ENCODE assay signal across 27 cellular contexts in the genomic region with DNA sequence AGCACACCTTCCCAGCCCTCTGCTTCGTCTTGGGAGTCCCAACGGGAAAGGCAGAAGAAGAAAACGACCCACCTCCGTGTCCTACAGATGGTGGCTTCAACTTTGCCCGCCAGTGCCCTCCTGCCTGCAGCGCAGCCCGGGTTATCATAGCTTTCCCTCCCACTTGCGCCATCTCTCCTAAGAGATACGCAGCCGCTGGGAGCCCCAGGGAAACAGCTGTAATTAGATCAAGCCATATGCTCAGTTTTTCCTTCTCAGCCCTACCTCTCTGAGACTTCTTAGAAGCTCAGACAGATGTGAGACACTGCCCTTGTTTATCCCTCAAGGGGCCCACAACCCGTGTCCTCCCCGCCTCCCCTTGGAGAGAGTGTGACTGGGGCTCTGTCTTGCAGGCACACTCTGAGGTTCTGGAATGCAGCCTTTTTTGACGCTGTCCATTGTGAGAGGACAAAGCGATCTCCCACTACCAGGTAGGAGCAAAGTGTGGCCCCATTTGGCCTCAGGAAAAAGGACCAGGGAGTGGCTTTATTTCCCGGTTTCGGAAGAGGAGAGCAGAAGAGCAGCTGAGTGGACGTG. TPM values are rescaled to one million over a fixed set of nuclear protein-coding genes. Genes with fewer than 3 reads are reported as not detected.
DNase-seq lines count a peak whose midpoint lies in the region; ATAC-seq and TF ChIP-seq lines count a peak whose summit lies in the region.
"Had no signal": no experiment of that assay in that cellular context is flagged by ENCODE, and none has a peak within 500 bp of the region (broad histone marks: within the 10 kb centered on the region; RNA-seq: fewer than 3 reads in every experiment).

No MANE protein-coding gene starts in this region.

- intact Hi-C loops in left colon (cut with DNase I, micrococcal nuclease), result no loop called here

- H3K79me2 ChIP-seq in osteoblast (ENCODE audit: insufficient read depth, low read length), result no peaks in the 10 kb centered on the region

- H4K20me1 ChIP-seq in osteoblast (ENCODE audit: insufficient read depth, low read length), result no peaks in the 10 kb centered on the region

- TF ChIP-seq CTCF in fibroblast of villous mesenchyme (IDR thresholded peaks at IDR 0.05; ENCODE audit: insufficient read depth, low read depth, low read length), result no peak
- TF ChIP-seq CTCF in osteoblast (IDR thresholded peaks at IDR 0.05; ENCODE audit: extremely low read depth, low read depth, low read length), result no peak

- H3K36me3 ChIP-seq in osteoblast (ENCODE audit: insufficient read depth, low read length), result peaks cover 16% of the 10 kb centered on the region

- no peaks in the 10 kb centered on the region for H3K4me1 ChIP-seq in osteoblast (ENCODE audit: insufficient read depth, low read length)
- H3K4me1 ChIP-seq: vagina had no signal

- no peaks in the 10 kb centered on the region for H3K9me3 ChIP-seq in osteoblast (ENCODE audit: low read depth, low read length)
- H3K9me3 ChIP-seq: suprapubic skin, vagina had no signal

- no peak overlapping the region for H3K4me2 ChIP-seq in osteoblast (ENCODE audit: insufficient read depth, low read length)

- no peak overlapping the region for H3K4me3 ChIP-seq in fibroblast of villous mesenchyme (ENCODE audit: low read depth, low read length)
- no peak overlapping the region for H3K4me3 ChIP-seq in osteoblast (ENCODE audit: insufficient read depth, low read length)
- H3K4me3 ChIP-seq: coronary artery, suprapubic skin, vagina had no signal

- no peak overlapping the region for H2AFZ ChIP-seq in osteoblast (ENCODE audit: low read length)

- H3K27ac ChIP-seq in osteoblast (ENCODE audit: low read depth, low read length), result no peak overlapping the region
- H3K27ac ChIP-seq: coronary artery, RWPE1, suprapubic skin, vagina, VCaP had no signal

- ATAC-seq in left colon, result no peak
- ATAC-seq: activated T-helper 17 cell treated with anti-CD3 and anti-CD28 coated beads, Interleukin-2, amount 50 U/mL, for 72 hours; left cardiac atrium; stimulated activated memory B cell treated with anti-CD40 and anti-IgM and Interleukin-4, amounts not matched to agents 10 μg/mL and 1 μg/mL and 100 μg/mL, for 72 hours had no signal

- no peaks in the 10 kb centered on the region for H3K27me3 ChIP-seq in osteoblast (ENCODE audit: insufficient read depth, low read length)
- H3K27me3 ChIP-seq: suprapubic skin, vagina had no signal

- DNase-seq in D341Med (ENCODE audit: low spot score) (peak; percentile 67), NCI-H2171 (lab: John Stamatoyannopoulos, UW) (peak; percentile 79), fibroblast of villous mesenchyme (ENCODE audit: low read depth) (peak; percentile 31), osteoblast (ENCODE audit: insufficient read length, low spot score, missing footprints) (peak; percentile 72), epidermal melanocyte (ENCODE audit: insufficient read length, low spot score) (no peak), NCI-H2029 (lab: John Stamatoyannopoulos, UW) (no peak), left colon (no peak)
- DNase-seq in NK-92 treated with Interleukin-12 subunit alpha and Interleukin-12 subunit beta, amount 100 ng/mL, for 24 hours (lab: John Stamatoyannopoulos, UW), result no peak
- DNase-seq: activated CD4-positive, alpha-beta T cell treated with anti-CD3 and anti-CD28 coated beads, Interleukin-2, amount 50 U/mL, for 4 hours; activated CD8-positive, alpha-beta memory T cell treated with anti-CD3 and anti-CD28 coated beads, Interleukin-2, amount 50 U/mL, for 4 hours; KBM-7; left cardiac atrium; mesendoderm; MM.1S; NCI-H1436; stimulated activated CD4-positive, alpha-beta T cell treated with anti-CD3 and anti-CD28 coated beads, Interleukin-4, amount 100 ng/mL, for 1 hour had no signal

RNA-seq across cellular contexts. Expression of gene CIBAR2, which starts 31.3 kb away (rescaled TPM):
- total RNA-seq in fibroblast of villous mesenchyme (not detected in 2 replicates), osteoblast (under 0.01 TPM in 1 of 2 replicates, not detected in the other), left colon (not detected)
- total RNA-seq: bronchial epithelial cell; fibroblast of lung; left cardiac atrium; omental fat pad; suprapubic skin; T-helper 2 cell treated with Interferon-gamma antibody and Interleukin-4, amounts not matched to agents 100 ng/mL and 5 ng/mL, for 36 hours; vagina had no signal

RNA-seq across cellular contexts. Expression of gene KIAA0513, which starts 53.4 kb away (rescaled TPM):
- 17.7 and 26.3 TPM in 2 replicates for total RNA-seq in fibroblast of villous mesenchyme
- 34.5 and 35.1 TPM in 2 replicates for total RNA-seq in osteoblast
- total RNA-seq in left colon, result 10 to 100 TPM; 28.9 to 40.3 TPM

Comparison
In these comparisons a context has a peak if more than half of its experiments do, and no peak if none do; other contexts are left out.
1. DNase-seq: peak in D341Med (single experiment), NCI-H2171 (single experiment), fibroblast of villous mesenchyme (single experiment) and osteoblast (single experiment); none in epidermal melanocyte (single experiment), NK-92 treated with Interleukin-12 subunit alpha and Interleukin-12 subunit beta, amount 100 ng/mL, for 24 hours (single experiment), NCI-H2029 (single experiment) and left colon (0 of 2).